3 cellular contexts compared by ENCODE assay signal in the genomic region with DNA sequence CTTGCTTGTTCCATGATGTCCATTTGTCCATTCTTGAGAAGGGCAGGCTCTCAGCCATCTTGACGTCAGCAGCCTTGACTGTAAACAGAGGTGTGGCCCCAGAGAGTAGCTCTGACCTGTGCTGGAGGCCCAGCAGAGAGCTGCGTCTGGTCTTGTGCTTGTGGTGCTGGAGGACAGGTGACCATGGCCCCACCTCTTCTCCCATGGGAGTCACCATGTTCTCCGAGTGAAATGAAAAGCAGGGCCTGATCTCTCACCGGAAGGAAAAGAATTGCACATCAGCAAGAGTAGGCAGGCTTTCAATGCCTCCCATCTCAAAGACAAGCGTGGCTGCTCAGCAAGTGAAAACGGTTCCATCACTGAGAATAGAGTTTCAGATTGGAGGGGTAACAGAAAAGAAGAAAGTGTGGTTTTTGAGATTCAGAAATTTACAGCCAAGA.
A peak's percentile ranks its signal among the peaks of the same experiment; 100 is the strongest.
TF ChIP-seq lines count a peak whose summit lies in the region.

No MANE protein-coding gene starts in this region.

TF ChIP-seq in A549, 52 proteins besides CTCF, POLR2A, EP300 and RAD21:
- TF ChIP-seq ESRRA (IDR thresholded peaks at IDR 0.05; ENCODE audit: borderline replicate concordance, low read length) (no peak), CBX8 (IDR thresholded peaks at IDR 0.05) (no peak), HOXB5 (CRISPR knock-in tag; IDR thresholded peaks at IDR 0.05) (no peak), NR3C1 (IDR thresholded peaks at IDR 0.05) (no peak), ZFP36 (IDR thresholded peaks at IDR 0.05; ENCODE audit: borderline replicate concordance, partially characterized antibody) (no peak), EHF (CRISPR knock-in tag; IDR thresholded peaks at IDR 0.05) (no peak), JUNB (IDR thresholded peaks at IDR 0.05) (no peak), ZSCAN20 (CRISPR knock-in tag; IDR thresholded peaks at IDR 0.05) (no peak), POLR2AphosphoS2 (conservative IDR thresholded peaks at IDR 0.05; ENCODE audit: low read length) (no peak), ZNF302 (CRISPR knock-in tag; IDR thresholded peaks at IDR 0.05) (no peak), RCOR1 (IDR thresholded peaks at IDR 0.05; ENCODE audit: low read depth, low read length) (no peak), JUN (IDR thresholded peaks at IDR 0.05) (no peak), ZC3H11A (IDR thresholded peaks at IDR 0.05) (no peak), CHD4 (IDR thresholded peaks at IDR 0.05; ENCODE audit: borderline replicate concordance) (no peak), SMC3 (IDR thresholded peaks at IDR 0.05) (no peak), KDM5A (IDR thresholded peaks at IDR 0.05) (no peak)
- TF ChIP-seq, protein P1, sequence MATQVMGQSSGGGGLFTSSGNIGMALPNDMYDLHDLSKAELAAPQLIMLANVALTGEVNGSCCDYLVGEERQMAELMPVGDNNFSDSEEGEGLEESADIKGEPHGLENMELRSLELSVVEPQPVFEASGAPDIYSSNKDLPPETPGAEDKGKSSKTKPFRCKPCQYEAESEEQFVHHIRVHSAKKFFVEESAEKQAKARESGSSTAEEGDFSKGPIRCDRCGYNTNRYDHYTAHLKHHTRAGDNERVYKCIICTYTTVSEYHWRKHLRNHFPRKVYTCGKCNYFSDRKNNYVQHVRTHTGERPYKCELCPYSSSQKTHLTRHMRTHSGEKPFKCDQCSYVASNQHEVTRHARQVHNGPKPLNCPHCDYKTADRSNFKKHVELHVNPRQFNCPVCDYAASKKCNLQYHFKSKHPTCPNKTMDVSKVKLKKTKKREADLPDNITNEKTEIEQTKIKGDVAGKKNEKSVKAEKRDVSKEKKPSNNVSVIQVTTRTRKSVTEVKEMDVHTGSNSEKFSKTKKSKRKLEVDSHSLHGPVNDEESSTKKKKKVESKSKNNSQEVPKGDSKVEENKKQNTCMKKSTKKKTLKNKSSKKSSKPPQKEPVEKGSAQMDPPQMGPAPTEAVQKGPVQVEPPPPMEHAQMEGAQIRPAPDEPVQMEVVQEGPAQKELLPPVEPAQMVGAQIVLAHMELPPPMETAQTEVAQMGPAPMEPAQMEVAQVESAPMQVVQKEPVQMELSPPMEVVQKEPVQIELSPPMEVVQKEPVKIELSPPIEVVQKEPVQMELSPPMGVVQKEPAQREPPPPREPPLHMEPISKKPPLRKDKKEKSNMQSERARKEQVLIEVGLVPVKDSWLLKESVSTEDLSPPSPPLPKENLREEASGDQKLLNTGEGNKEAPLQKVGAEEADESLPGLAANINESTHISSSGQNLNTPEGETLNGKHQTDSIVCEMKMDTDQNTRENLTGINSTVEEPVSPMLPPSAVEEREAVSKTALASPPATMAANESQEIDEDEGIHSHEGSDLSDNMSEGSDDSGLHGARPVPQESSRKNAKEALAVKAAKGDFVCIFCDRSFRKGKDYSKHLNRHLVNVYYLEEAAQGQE (IDR thresholded peaks at IDR 0.05) = no peak

TF ChIP-seq in GM12878, 131 proteins besides CTCF, POLR2A, EP300 and RAD21:
- TF ChIP-seq ETV6 (conservative IDR thresholded peaks at IDR 0.05 in 1 of 2, IDR thresholded peaks at IDR 0.05 in 1 of 2; ENCODE audit: borderline replicate concordance in 1 of 2, low read depth in 1 of 2) (peak in 1 of 2 experiments; percentile 57; a peak in 1 of 4 replicates), NBN (IDR thresholded peaks at IDR 0.05) (no peak), MTA2 (IDR thresholded peaks at IDR 0.05; ENCODE audit: low read depth) (0 out of 2 replicates have a peak, but pooled peaks have one; percentile 25), BHLHE40 (IDR thresholded peaks at IDR 0.05; ENCODE audit: borderline replicate concordance in 1 of 2, low read depth in 2 of 2, low read length in 1 of 2) (peak; percentile 10 to 62; a peak in 2 of 4 replicates), CEBPB (IDR thresholded peaks at IDR 0.05; ENCODE audit: borderline replicate concordance in 1 of 2, low read depth in 2 of 2, low read length in 2 of 2) (no peak), ZNF384 (IDR thresholded peaks at IDR 0.05; ENCODE audit: borderline replicate concordance, low read depth, low read length) (no peak), MEF2B (IDR thresholded peaks at IDR 0.05; ENCODE audit: partially characterized antibody, poor library complexity, severe bottlenecking) (peak; percentile 74), EED (IDR thresholded peaks at IDR 0.05; ENCODE audit: low read depth) (peak; percentile 67; the same call in 1 of the 2 replicates), NFIC (IDR thresholded peaks at IDR 0.05; ENCODE audit: low read depth, low read length) (peak; percentile 60; the same call in 1 of the 2 replicates), CREM (IDR thresholded peaks at IDR 0.05; ENCODE audit: low read depth) (peak; percentile 52; the same call in 1 of the 2 replicates), RUNX3 (IDR thresholded peaks at IDR 0.05; ENCODE audit: low read length) (peak; percentile 72), CHD1 (IDR thresholded peaks at IDR 0.05; ENCODE audit: low read depth, low read length) (no peak), RAD51 (IDR thresholded peaks at IDR 0.05) (peak; percentile 29; the same call in 1 of the 2 replicates), ZZZ3 (IDR thresholded peaks at IDR 0.05; ENCODE audit: control insufficient read depth, insufficient read length, low read depth) (no peak), TCF3 (IDR thresholded peaks at IDR 0.05; ENCODE audit: borderline replicate concordance, insufficient read depth, low read depth, low read length) (no peak), IKZF1 (conservative IDR thresholded peaks at IDR 0.05) (0 out of 2 replicates have a peak, but pooled peaks have one; percentile 27), SUZ12 (IDR thresholded peaks at IDR 0.05; ENCODE audit: unreplicated experiment) (no peak)
- TF ChIP-seq, protein P2, sequence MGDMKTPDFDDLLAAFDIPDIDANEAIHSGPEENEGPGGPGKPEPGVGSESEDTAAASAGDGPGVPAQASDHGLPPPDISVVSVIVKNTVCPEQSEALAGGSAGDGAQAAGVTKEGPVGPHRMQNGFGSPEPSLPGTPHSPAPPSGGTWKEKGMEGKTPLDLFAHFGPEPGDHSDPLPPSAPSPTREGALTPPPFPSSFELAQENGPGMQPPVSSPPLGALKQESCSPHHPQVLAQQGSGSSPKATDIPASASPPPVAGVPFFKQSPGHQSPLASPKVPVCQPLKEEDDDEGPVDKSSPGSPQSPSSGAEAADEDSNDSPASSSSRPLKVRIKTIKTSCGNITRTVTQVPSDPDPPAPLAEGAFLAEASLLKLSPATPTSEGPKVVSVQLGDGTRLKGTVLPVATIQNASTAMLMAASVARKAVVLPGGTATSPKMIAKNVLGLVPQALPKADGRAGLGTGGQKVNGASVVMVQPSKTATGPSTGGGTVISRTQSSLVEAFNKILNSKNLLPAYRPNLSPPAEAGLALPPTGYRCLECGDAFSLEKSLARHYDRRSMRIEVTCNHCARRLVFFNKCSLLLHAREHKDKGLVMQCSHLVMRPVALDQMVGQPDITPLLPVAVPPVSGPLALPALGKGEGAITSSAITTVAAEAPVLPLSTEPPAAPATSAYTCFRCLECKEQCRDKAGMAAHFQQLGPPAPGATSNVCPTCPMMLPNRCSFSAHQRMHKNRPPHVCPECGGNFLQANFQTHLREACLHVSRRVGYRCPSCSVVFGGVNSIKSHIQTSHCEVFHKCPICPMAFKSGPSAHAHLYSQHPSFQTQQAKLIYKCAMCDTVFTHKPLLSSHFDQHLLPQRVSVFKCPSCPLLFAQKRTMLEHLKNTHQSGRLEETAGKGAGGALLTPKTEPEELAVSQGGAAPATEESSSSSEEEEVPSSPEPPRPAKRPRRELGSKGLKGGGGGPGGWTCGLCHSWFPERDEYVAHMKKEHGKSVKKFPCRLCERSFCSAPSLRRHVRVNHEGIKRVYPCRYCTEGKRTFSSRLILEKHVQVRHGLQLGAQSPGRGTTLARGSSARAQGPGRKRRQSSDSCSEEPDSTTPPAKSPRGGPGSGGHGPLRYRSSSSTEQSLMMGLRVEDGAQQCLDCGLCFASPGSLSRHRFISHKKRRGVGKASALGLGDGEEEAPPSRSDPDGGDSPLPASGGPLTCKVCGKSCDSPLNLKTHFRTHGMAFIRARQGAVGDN (IDR thresholded peaks at IDR 0.05) = 0 out of 2 replicates have a peak, but pooled peaks have one; percentile 31
- TF ChIP-seq, protein P3, sequence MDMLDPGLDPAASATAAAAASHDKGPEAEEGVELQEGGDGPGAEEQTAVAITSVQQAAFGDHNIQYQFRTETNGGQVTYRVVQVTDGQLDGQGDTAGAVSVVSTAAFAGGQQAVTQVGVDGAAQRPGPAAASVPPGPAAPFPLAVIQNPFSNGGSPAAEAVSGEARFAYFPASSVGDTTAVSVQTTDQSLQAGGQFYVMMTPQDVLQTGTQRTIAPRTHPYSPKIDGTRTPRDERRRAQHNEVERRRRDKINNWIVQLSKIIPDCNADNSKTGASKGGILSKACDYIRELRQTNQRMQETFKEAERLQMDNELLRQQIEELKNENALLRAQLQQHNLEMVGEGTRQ (IDR thresholded peaks at IDR 0.05; ENCODE audit: borderline replicate concordance, low read depth, low read length) = no peak

TF ChIP-seq in HepG2, 621 proteins besides CTCF, POLR2A, EP300 and RAD21:
- TF ChIP-seq, protein P4, sequence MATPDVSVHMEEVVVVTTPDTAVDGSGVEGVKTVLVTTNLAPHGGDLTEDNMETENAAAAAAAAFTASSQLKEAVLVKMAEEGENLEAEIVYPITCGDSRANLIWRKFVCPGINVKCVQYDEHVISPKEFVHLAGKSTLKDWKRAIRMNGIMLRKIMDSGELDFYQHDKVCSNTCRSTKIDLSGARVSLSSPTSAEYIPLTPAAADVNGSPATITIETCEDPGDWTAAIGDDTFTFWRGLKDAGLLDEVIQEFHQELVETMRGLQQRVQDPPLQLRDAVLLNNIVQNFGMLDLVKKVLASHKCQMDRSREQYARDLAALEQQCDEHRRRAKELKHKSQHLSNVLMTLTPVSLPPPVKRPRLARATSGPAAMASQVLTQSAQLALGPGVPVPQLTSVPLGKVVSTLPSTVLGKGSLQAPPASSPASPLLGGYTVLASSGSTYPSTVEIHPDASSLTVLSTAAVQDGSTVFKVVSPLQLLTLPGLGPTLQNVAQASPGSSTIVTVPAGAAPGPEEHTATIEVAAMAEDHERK (CRISPR knock-in tag; IDR thresholded peaks at IDR 0.05; ENCODE audit: low read depth) = no peak
- TF ChIP-seq ZNF251 (CRISPR knock-in tag; IDR thresholded peaks at IDR 0.05) = no peak
- TF ChIP-seq TCF12 (IDR thresholded peaks at IDR 0.05) = no peak
- no peak for TF ChIP-seq TCF12 (CRISPR knock-in tag; IDR thresholded peaks at IDR 0.05)
- TF ChIP-seq, protein P5, sequence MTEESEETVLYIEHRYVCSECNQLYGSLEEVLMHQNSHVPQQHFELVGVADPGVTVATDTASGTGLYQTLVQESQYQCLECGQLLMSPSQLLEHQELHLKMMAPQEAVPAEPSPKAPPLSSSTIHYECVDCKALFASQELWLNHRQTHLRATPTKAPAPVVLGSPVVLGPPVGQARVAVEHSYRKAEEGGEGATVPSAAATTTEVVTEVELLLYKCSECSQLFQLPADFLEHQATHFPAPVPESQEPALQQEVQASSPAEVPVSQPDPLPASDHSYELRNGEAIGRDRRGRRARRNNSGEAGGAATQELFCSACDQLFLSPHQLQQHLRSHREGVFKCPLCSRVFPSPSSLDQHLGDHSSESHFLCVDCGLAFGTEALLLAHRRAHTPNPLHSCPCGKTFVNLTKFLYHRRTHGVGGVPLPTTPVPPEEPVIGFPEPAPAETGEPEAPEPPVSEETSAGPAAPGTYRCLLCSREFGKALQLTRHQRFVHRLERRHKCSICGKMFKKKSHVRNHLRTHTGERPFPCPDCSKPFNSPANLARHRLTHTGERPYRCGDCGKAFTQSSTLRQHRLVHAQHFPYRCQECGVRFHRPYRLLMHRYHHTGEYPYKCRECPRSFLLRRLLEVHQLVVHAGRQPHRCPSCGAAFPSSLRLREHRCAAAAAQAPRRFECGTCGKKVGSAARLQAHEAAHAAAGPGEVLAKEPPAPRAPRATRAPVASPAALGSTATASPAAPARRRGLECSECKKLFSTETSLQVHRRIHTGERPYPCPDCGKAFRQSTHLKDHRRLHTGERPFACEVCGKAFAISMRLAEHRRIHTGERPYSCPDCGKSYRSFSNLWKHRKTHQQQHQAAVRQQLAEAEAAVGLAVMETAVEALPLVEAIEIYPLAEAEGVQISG (CRISPR knock-in tag; IDR thresholded peaks at IDR 0.05) = no peak
- no peak for TF ChIP-seq IKZF4 (CRISPR knock-in tag; IDR thresholded peaks at IDR 0.05; ENCODE audit: borderline replicate concordance, low read depth, not compliant biosample characterization)
- no peak for TF ChIP-seq RELA (CRISPR knock-in tag; IDR thresholded peaks at IDR 0.05)
- TF ChIP-seq MED8 (CRISPR knock-in tag; IDR thresholded peaks at IDR 0.05; ENCODE audit: insufficient replicate concordance) = no peak
